ENCODE assay signal across 20 cellular contexts in the genomic region with DNA sequence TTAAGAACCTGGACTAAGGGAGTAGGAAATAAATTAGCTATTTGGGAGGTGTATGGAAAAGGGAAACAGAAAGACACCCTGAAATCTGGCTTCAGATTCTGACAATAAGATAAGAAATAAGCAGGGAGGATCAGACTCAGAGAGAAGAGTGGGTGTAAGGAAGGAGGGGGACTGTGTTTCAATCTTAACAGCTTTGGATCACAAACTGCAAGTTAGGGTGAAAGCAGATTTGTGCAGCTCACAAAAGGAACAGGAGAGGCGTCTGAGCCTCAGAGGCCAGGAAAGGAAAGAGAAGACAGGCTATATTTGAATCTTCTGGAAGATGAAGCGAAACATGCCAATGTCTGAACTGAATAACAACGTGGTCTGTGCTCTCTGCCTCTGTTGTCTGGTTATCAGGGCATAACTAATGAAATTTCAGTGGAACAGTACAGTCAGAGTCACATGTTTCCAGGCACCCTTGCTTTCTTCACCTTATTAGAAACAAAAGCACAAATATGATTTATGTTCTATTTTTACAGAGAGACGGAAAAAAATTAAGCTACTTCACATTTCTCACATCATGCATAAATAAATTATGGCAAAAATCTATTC. TPM values are rescaled to one million over a fixed set of nuclear protein-coding genes. Genes with fewer than 3 reads are reported as not detected.
DNase-seq lines count a peak whose midpoint lies in the region; ATAC-seq, FAIRE-seq and TF ChIP-seq lines count a peak whose summit lies in the region.
"Had no signal": no experiment of that assay in that cellular context is flagged by ENCODE, and none has a peak within 500 bp of the region (broad histone marks: within the 10 kb centered on the region; RNA-seq: fewer than 3 reads in every experiment).

No MANE protein-coding gene starts in this region.

- no peak overlapping the region for H3K27ac Mint-ChIP-seq in activated CD8-positive, alpha-beta T cell treated with anti-CD3 and anti-CD28 coated beads, Interleukin-2, amount 10 ng/mL, durations not matched to agents 7 days and 5 days
- H3K27ac Mint-ChIP-seq in stimulated activated effector memory CD8-positive, alpha-beta T cell treated with anti-CD3 and anti-CD28 coated beads, Interleukin-12 subunit alpha, Interleukin-12 subunit beta, amount 100 ng/mL, for 72 hours = no peak overlapping the region
- no peak overlapping the region for H3K27ac Mint-ChIP-seq in activated naive CD4-positive, alpha-beta T cell treated with anti-CD3 and anti-CD28 coated beads, Interleukin-2, amount 10 ng/mL, durations not matched to agents 7 days and 5 days
- H3K27ac Mint-ChIP-seq: IgD-negative memory B cell; stimulated activated naive CD8-positive, alpha-beta T cell treated with anti-CD3 and anti-CD28 coated beads, Interleukin-15, Interleukin-2, amounts not matched to agents 100 ng/mL and 50 ng/mL, for 24 hours had no signal

- TF ChIP-seq CTCF in OCI-LY1 (IDR thresholded peaks at IDR 0.05; ENCODE audit: low read length) = no peak
- no peak for TF ChIP-seq CTCF in colonic mucosa (IDR thresholded peaks at IDR 0.05)

- CTCF ChIA-PET in activated CD8-positive, alpha-beta T cell treated with anti-CD3 and anti-CD28 coated beads, Interleukin-2, amount 10 ng/mL, durations not matched to agents 7 days and 5 days (lab: Charles Lee) = no interaction called here
- CTCF ChIA-PET in activated naive CD4-positive, alpha-beta T cell treated with anti-CD3 and anti-CD28 coated beads, Interleukin-2, amount 10 ng/mL, durations not matched to agents 7 days and 5 days (lab: Charles Lee) = no interaction called here

- H3K9me3 Mint-ChIP-seq in activated CD8-positive, alpha-beta T cell treated with anti-CD3 and anti-CD28 coated beads, Interleukin-2, amount 10 ng/mL, durations not matched to agents 7 days and 5 days (ENCODE audit: insufficient read depth) = no peaks in the 10 kb centered on the region
- no peaks in the 10 kb centered on the region for H3K9me3 Mint-ChIP-seq in stimulated activated effector memory CD8-positive, alpha-beta T cell treated with anti-CD3 and anti-CD28 coated beads, Interleukin-12 subunit alpha, Interleukin-12 subunit beta, amount 100 ng/mL, for 72 hours
- no peaks in the 10 kb centered on the region for H3K9me3 Mint-ChIP-seq in activated naive CD4-positive, alpha-beta T cell treated with anti-CD3 and anti-CD28 coated beads, Interleukin-2, amount 10 ng/mL, durations not matched to agents 7 days and 5 days
- H3K9me3 Mint-ChIP-seq: IgD-negative memory B cell; stimulated activated naive CD8-positive, alpha-beta T cell treated with anti-CD3 and anti-CD28 coated beads, Interleukin-15, Interleukin-2, amounts not matched to agents 100 ng/mL and 50 ng/mL, for 24 hours had no signal

- peaks cover 21% of the 10 kb centered on the region for H3K36me3 ChIP-seq in OCI-LY1 (ENCODE audit: insufficient read depth, low read length)
- no peaks in the 10 kb centered on the region for H3K36me3 ChIP-seq in colonic mucosa

- no peaks in the 10 kb centered on the region for H3F3A ChIP-seq in OCI-LY1 (ENCODE audit: insufficient read depth, low read length)

- POLR2A ChIA-PET in activated CD8-positive, alpha-beta T cell treated with anti-CD3 and anti-CD28 coated beads, Interleukin-2, amount 10 ng/mL, durations not matched to agents 7 days and 5 days (lab: Charles Lee) = no interaction called here

- no peak overlapping the region for H2AFZ ChIP-seq in OCI-LY1 (ENCODE audit: low read length)

- no peak for DNase-seq in GM18507 (ENCODE audit: extremely low spot score, insufficient read length, low read depth)
- DNase-seq in foreskin melanocyte = peak; percentile 86
- DNase-seq in substantia nigra (lab: John Stamatoyannopoulos, UW) = no peak
- no peak for DNase-seq in colonic mucosa
- no peak for DNase-seq in activated CD8-positive, alpha-beta T cell treated with anti-CD3 and anti-CD28 coated beads, Interleukin-2, amount 10 ng/mL, durations not matched to agents 7 days and 5 days
- no peak for DNase-seq in stimulated activated effector memory CD8-positive, alpha-beta T cell treated with anti-CD3 and anti-CD28 coated beads, Interleukin-12 subunit alpha, Interleukin-12 subunit beta, amount 100 ng/mL, for 72 hours (ENCODE audit: low spot score in 2 of 2)
- DNase-seq in activated naive CD4-positive, alpha-beta T cell treated with anti-CD3 and anti-CD28 coated beads, Interleukin-2, amount 10 ng/mL, durations not matched to agents 7 days and 5 days = no peak
- DNase-seq: activated CD4-positive, alpha-beta T cell treated with anti-CD3 and anti-CD28 coated beads, Interleukin-2, amount 50 U/mL, for 1 hour; activated naive CD4-positive, alpha-beta T cell treated with anti-CD3 and anti-CD28 coated beads, Interleukin-2, amount 50 U/mL, for 16 hours; MG63; NCI-H1694 treated with DMSO at 0.1 percent for 48 hours; NCI-H345; RPMI8226; upper lobe of left lung had no signal

- H3K79me2 ChIP-seq in OCI-LY1 (ENCODE audit: insufficient read depth, low read length) = no peaks in the 10 kb centered on the region

- H3K27me3 Mint-ChIP-seq in activated CD8-positive, alpha-beta T cell treated with anti-CD3 and anti-CD28 coated beads, Interleukin-2, amount 10 ng/mL, durations not matched to agents 7 days and 5 days (ENCODE audit: low read depth) = no peaks in the 10 kb centered on the region
- no peaks in the 10 kb centered on the region for H3K27me3 Mint-ChIP-seq in activated naive CD4-positive, alpha-beta T cell treated with anti-CD3 and anti-CD28 coated beads, Interleukin-2, amount 10 ng/mL, durations not matched to agents 7 days and 5 days
- H3K27me3 Mint-ChIP-seq: IgD-negative memory B cell; stimulated activated naive CD8-positive, alpha-beta T cell treated with anti-CD3 and anti-CD28 coated beads, Interleukin-15, Interleukin-2, amounts not matched to agents 100 ng/mL and 50 ng/mL, for 24 hours had no signal

- intact Hi-C loops in colonic mucosa (cut with DNase I) = no loop called here

- H3K4me2 ChIP-seq in OCI-LY1 (ENCODE audit: low read length) = no peak overlapping the region

- H4K20me1 ChIP-seq in OCI-LY1 (ENCODE audit: insufficient read depth, low read length) = no peaks in the 10 kb centered on the region

- FAIRE-seq in GM18507 (lab: Jason Lieb, UNC) = peak; percentile 52

- peaks cover 29% of the 10 kb centered on the region for H3K36me3 Mint-ChIP-seq in activated CD8-positive, alpha-beta T cell treated with anti-CD3 and anti-CD28 coated beads, Interleukin-2, amount 10 ng/mL, durations not matched to agents 7 days and 5 days (ENCODE audit: low read depth)
- H3K36me3 Mint-ChIP-seq in stimulated activated effector memory CD8-positive, alpha-beta T cell treated with anti-CD3 and anti-CD28 coated beads, Interleukin-12 subunit alpha, Interleukin-12 subunit beta, amount 100 ng/mL, for 72 hours = peaks cover 44% of the 10 kb centered on the region
- H3K36me3 Mint-ChIP-seq in activated naive CD4-positive, alpha-beta T cell treated with anti-CD3 and anti-CD28 coated beads, Interleukin-2, amount 10 ng/mL, durations not matched to agents 7 days and 5 days = peaks cover 29% of the 10 kb centered on the region

- no peaks in the 10 kb centered on the region for H3K9me2 ChIP-seq in OCI-LY1 (ENCODE audit: low read depth, low read length)

- no peak overlapping the region for H3K4me3 Mint-ChIP-seq in activated CD8-positive, alpha-beta T cell treated with anti-CD3 and anti-CD28 coated beads, Interleukin-2, amount 10 ng/mL, durations not matched to agents 7 days and 5 days
- no peak overlapping the region for H3K4me3 Mint-ChIP-seq in stimulated activated effector memory CD8-positive, alpha-beta T cell treated with anti-CD3 and anti-CD28 coated beads, Interleukin-12 subunit alpha, Interleukin-12 subunit beta, amount 100 ng/mL, for 72 hours
- no peak overlapping the region for H3K4me3 Mint-ChIP-seq in activated naive CD4-positive, alpha-beta T cell treated with anti-CD3 and anti-CD28 coated beads, Interleukin-2, amount 10 ng/mL, durations not matched to agents 7 days and 5 days
- H3K4me3 Mint-ChIP-seq: IgD-negative memory B cell; stimulated activated naive CD8-positive, alpha-beta T cell treated with anti-CD3 and anti-CD28 coated beads, Interleukin-15, Interleukin-2, amounts not matched to agents 100 ng/mL and 50 ng/mL, for 24 hours had no signal

- no peaks in the 10 kb centered on the region for H3K9me3 ChIP-seq in OCI-LY1 (ENCODE audit: low read length)
- H3K9me3 ChIP-seq in colonic mucosa = no peaks in the 10 kb centered on the region
- H3K9me3 ChIP-seq: esophagus muscularis mucosa, MG63, upper lobe of left lung had no signal

- H3K27ac ChIP-seq in OCI-LY1 (ENCODE audit: low read depth, low read length, poor library complexity, severe bottlenecking) = peak overlapping the region; percentile 8
- peak overlapping the region; percentile 77 for H3K27ac ChIP-seq in substantia nigra (ENCODE audit: low read depth, low read length, poor library complexity, severe bottlenecking)
- H3K27ac ChIP-seq in colonic mucosa = no peak overlapping the region
- H3K27ac ChIP-seq: esophagus muscularis mucosa, upper lobe of left lung had no signal

- H3K4me1 ChIP-seq in OCI-LY1 (ENCODE audit: insufficient read depth, low read length, severe bottlenecking) (peaks cover 12% of the 10 kb centered on the region), colonic mucosa (no peaks in the 10 kb centered on the region)
- H3K4me1 ChIP-seq: upper lobe of left lung had no signal

- ATAC-seq in activated CD8-positive, alpha-beta T cell treated with anti-CD3 and anti-CD28 coated beads, Interleukin-2, amount 10 ng/mL, durations not matched to agents 7 days and 5 days = no peak
- no peak for ATAC-seq in stimulated activated effector memory CD8-positive, alpha-beta T cell treated with anti-CD3 and anti-CD28 coated beads, Interleukin-12 subunit alpha, Interleukin-12 subunit beta, amount 100 ng/mL, for 72 hours
- ATAC-seq: sciatic nerve had no signal

- no peak overlapping the region for H3K9ac ChIP-seq in OCI-LY1 (ENCODE audit: low read length)
- no peak overlapping the region for H3K9ac ChIP-seq in colonic mucosa (ENCODE audit: low read depth in 2 of 2, low read length in 2 of 2)

- no peak overlapping the region for H3K4me3 ChIP-seq in OCI-LY1 (ENCODE audit: low read depth, low read length, poor library complexity, severe bottlenecking)
- no peak overlapping the region for H3K4me3 ChIP-seq in colonic mucosa
- H3K4me3 ChIP-seq: esophagus muscularis mucosa, lung, MG63, upper lobe of left lung had no signal

- H3K27me3 ChIP-seq in OCI-LY1 (ENCODE audit: insufficient read depth, low read length) = no peaks in the 10 kb centered on the region
- no peaks in the 10 kb centered on the region for H3K27me3 ChIP-seq in colonic mucosa
- H3K27me3 ChIP-seq: esophagus muscularis mucosa, MG63, upper lobe of left lung had no signal

- no peaks in the 10 kb centered on the region for H3K4me1 Mint-ChIP-seq in activated CD8-positive, alpha-beta T cell treated with anti-CD3 and anti-CD28 coated beads, Interleukin-2, amount 10 ng/mL, durations not matched to agents 7 days and 5 days (ENCODE audit: low read depth)
- H3K4me1 Mint-ChIP-seq in stimulated activated effector memory CD8-positive, alpha-beta T cell treated with anti-CD3 and anti-CD28 coated beads, Interleukin-12 subunit alpha, Interleukin-12 subunit beta, amount 100 ng/mL, for 72 hours = no peaks in the 10 kb centered on the region
- no peaks in the 10 kb centered on the region for H3K4me1 Mint-ChIP-seq in activated naive CD4-positive, alpha-beta T cell treated with anti-CD3 and anti-CD28 coated beads, Interleukin-2, amount 10 ng/mL, durations not matched to agents 7 days and 5 days
- H3K4me1 Mint-ChIP-seq: IgD-negative memory B cell had no signal

RNA-seq across cellular contexts. Expression of a gene that starts 26.6 kb away (rescaled TPM):
- total RNA-seq in colonic mucosa = 1 to 10 TPM; 3.7 to 4.4 TPM
- total RNA-seq in activated CD8-positive, alpha-beta T cell treated with anti-CD3 and anti-CD28 coated beads, Interleukin-2, amount 10 ng/mL, durations not matched to agents 7 days and 5 days = 10 to 100 TPM; 17.5 to 18.4 TPM

RNA-seq across cellular contexts. Expression of a gene that starts 26.7 kb away (rescaled TPM):
- 10 to 100 TPM; 13.7 to 24.6 TPM for total RNA-seq in colonic mucosa
- 10 to 100 TPM; 13.9 to 14.3 TPM for total RNA-seq in activated CD8-positive, alpha-beta T cell treated with anti-CD3 and anti-CD28 coated beads, Interleukin-2, amount 10 ng/mL, durations not matched to agents 7 days and 5 days
